Comparison of ENCODE assay signal across 16 cellular contexts in the genomic region with DNA sequence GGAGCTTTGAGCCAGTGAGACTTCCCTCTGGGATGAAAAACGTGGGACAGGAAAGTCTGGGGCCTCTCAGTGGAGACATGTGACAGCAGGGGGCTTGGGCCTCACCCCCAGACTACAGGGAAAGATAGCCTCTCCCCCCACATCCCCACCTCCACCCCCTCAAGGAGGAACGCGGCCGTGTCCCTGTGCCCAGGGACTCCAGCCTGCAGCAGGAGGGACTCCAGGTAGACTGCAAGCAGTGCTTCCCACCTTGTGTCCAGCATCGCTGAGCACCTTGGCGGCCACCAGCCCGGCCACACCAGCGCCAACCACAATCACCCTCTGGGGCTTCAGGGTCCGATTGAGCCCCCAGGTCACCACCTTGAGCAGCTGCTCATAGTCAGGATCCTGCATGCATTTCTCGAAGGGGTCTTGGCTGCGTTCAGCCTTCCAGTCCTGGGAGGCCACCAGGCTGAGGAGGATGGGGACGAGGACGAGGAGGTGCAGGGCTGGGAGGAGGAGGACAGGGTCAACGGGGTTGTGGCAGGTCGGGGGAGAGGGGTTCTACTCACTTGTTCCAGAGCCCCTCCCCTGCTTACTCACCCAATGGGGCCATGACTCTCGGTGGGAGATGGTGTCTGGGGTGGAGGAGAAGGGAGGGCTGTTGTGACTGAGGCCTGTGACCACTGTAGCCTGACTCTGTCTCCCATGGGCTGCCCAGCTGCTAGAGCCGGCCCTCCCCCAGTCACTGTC. TPM values are rescaled to one million over a fixed set of nuclear protein-coding genes. Genes with fewer than 3 reads are reported as not detected.
DNase-seq lines count a peak whose midpoint lies in the region; ATAC-seq and TF ChIP-seq lines count a peak whose summit lies in the region.
"Had no signal": no experiment of that assay in that cellular context is flagged by ENCODE, and none has a peak within 500 bp of the region (broad histone marks: within the 10 kb centered on the region; RNA-seq: fewer than 3 reads in every experiment).

No MANE protein-coding gene starts in this region.

- peak overlapping the region in 5 of 8 donors; percentile 39 to 83 (median 73) for H3K27ac ChIP-seq in spleen
- no peak overlapping the region for H3K27ac ChIP-seq in aorta (ENCODE audit: low read depth in 1 of 2, low read length in 2 of 2)

- H3K9me3 Mint-ChIP-seq in activated T-helper 2 cell treated with anti-CD3 and anti-CD28 coated beads, Interferon-gamma antibody, Interleukin-2, Interleukin-4, amounts not matched to agents 10 μg/mL and 5 μg/mL and 100 μg/mL, durations not matched to agents 14 hours and 24 hours and 36 hours: no peaks in the 10 kb centered on the region
- H3K9me3 Mint-ChIP-seq: activated naive CD4-positive, alpha-beta T cell treated with anti-CD3 and anti-CD28 coated beads, Interleukin-2, amount 50 U/mL, for 24 hours had no signal

- peak overlapping the region; percentile 98 for H3K27ac Mint-ChIP-seq in activated T-helper 2 cell treated with anti-CD3 and anti-CD28 coated beads, Interferon-gamma antibody, Interleukin-2, Interleukin-4, amounts not matched to agents 10 μg/mL and 5 μg/mL and 100 μg/mL, durations not matched to agents 14 hours and 24 hours and 36 hours

- H3K27me3 Mint-ChIP-seq in activated T-helper 2 cell treated with anti-CD3 and anti-CD28 coated beads, Interferon-gamma antibody, Interleukin-2, Interleukin-4, amounts not matched to agents 10 μg/mL and 5 μg/mL and 100 μg/mL, durations not matched to agents 14 hours and 24 hours and 36 hours (ENCODE audit: low read depth): no peaks in the 10 kb centered on the region
- H3K27me3 Mint-ChIP-seq: activated naive CD4-positive, alpha-beta T cell treated with anti-CD3 and anti-CD28 coated beads, Interleukin-2, amount 50 U/mL, for 24 hours had no signal

- H3K4me1 Mint-ChIP-seq in activated T-helper 2 cell treated with anti-CD3 and anti-CD28 coated beads, Interferon-gamma antibody, Interleukin-2, Interleukin-4, amounts not matched to agents 10 μg/mL and 5 μg/mL and 100 μg/mL, durations not matched to agents 14 hours and 24 hours and 36 hours (ENCODE audit: low read depth): peaks cover 30% of the 10 kb centered on the region

- ATAC-seq in aorta (ENCODE audit: low FRiP score): no peak
- no peak for ATAC-seq in GM21526 (IDR thresholded peaks at IDR 0.05; ENCODE audit: low FRiP score, unreplicated experiment)

- DNase-seq in activated effector memory CD4-positive, alpha-beta T cell treated with anti-CD3 and anti-CD28 coated beads, Interleukin-2, amount 50 U/mL, for 16 hours: peak; percentile 79
- DNase-seq in activated effector memory CD4-positive, alpha-beta T cell treated with Interleukin-2 at 50 U/mL for 16 hours: no peak
- DNase-seq in activated T-helper 2 cell treated with anti-CD3 and anti-CD28 coated beads, Interferon-gamma antibody, Interleukin-2, Interleukin-4, amounts not matched to agents 10 μg/mL and 5 μg/mL and 100 μg/mL, durations not matched to agents 14 hours and 24 hours and 36 hours (ENCODE audit: low spot score): no peak
- DNase-seq in spleen (no peak), DMS53 treated with DMSO at 0.1 percent for 48 hours (lab: John Stamatoyannopoulos, UW; ENCODE audit: unreplicated experiment) (no peak), aorta (no peak)
- DNase-seq: cerebellar nuclear complex, Karpas-422, NCI-H187 treated with DMSO at 0.1 percent for 48 hours, NCI-H69, occipital lobe, SHP77 treated with DMSO at 0.1 percent for 48 hours had no signal

- H3K27me3 ChIP-seq in spleen (replicated peaks in 1 of 7) (peaks cover 0 to 3% (median 0%) of the 10 kb centered on the region in 7 donors), aorta (ENCODE audit: control insufficient read depth in 1 of 2, insufficient read depth in 2 of 2, low read length in 1 of 2) (no peaks in the 10 kb centered on the region)

- no peak for TF ChIP-seq CTCF in spleen (IDR thresholded peaks at IDR 0.05 in 8 of 11, conservative IDR thresholded peaks at IDR 0.05 in 3 of 11)

- H3K36me3 ChIP-seq in spleen (no peaks in the 10 kb centered on the region), aorta (ENCODE audit: control insufficient read depth in 1 of 2, insufficient read depth in 2 of 2, low read length in 1 of 2) (no peaks in the 10 kb centered on the region)

- TF ChIP-seq POLR2A in GM19193 (IDR thresholded peaks at IDR 0.05; ENCODE audit: extremely low read depth, insufficient read depth, insufficient read length) (peak; percentile 44), spleen (IDR thresholded peaks at IDR 0.05) (no peak)

- H3K9me3 ChIP-seq in spleen (no peaks in the 10 kb centered on the region), aorta (ENCODE audit: control insufficient read depth, low read length) (no peaks in the 10 kb centered on the region)

- peaks cover 6% of the 10 kb centered on the region for H3K36me3 Mint-ChIP-seq in activated T-helper 2 cell treated with anti-CD3 and anti-CD28 coated beads, Interferon-gamma antibody, Interleukin-2, Interleukin-4, amounts not matched to agents 10 μg/mL and 5 μg/mL and 100 μg/mL, durations not matched to agents 14 hours and 24 hours and 36 hours (ENCODE audit: low read depth)
- H3K36me3 Mint-ChIP-seq: activated naive CD4-positive, alpha-beta T cell treated with anti-CD3 and anti-CD28 coated beads, Interleukin-2, amount 50 U/mL, for 24 hours had no signal

- H3K4me1 ChIP-seq in spleen: peaks cover 20 to 54% (median 38%) of the 10 kb centered on the region in 6 donors
- no peaks in the 10 kb centered on the region for H3K4me1 ChIP-seq in aorta (ENCODE audit: control insufficient read depth in 1 of 2, insufficient read depth in 2 of 2, low read length in 2 of 2)

- H3K4me3 Mint-ChIP-seq in activated T-helper 2 cell treated with anti-CD3 and anti-CD28 coated beads, Interferon-gamma antibody, Interleukin-2, Interleukin-4, amounts not matched to agents 10 μg/mL and 5 μg/mL and 100 μg/mL, durations not matched to agents 14 hours and 24 hours and 36 hours (ENCODE audit: low read depth): peak overlapping the region; percentile 73

- 56 to 74% (median 70%) methylated on average over 11 to 17 of the region's 17 CpGs for WGBS in spleen, 5 donors
- 76 to 77% methylated on average over 16 to 17 of the region's 17 CpGs for WGBS in aorta, 2 donors

- H3K4me3 ChIP-seq in spleen (no peak overlapping the region), aorta (ENCODE audit: low read length in 2 of 2) (no peak overlapping the region)
- H3K4me3 ChIP-seq: lung had no signal

- intact Hi-C loops in activated T-helper 2 cell treated with anti-CD3 and anti-CD28 coated beads, Interferon-gamma antibody, Interleukin-2, Interleukin-4, amounts not matched to agents 10 μg/mL and 5 μg/mL and 100 μg/mL, durations not matched to agents 14 hours and 24 hours and 36 hours (cut with micrococcal nuclease): loop anchor here (2.0 kb wide), 2 partner anchors 15 to 33 kb away; a partner anchor contains a TSS
- intact Hi-C loops in spleen (cut with DNase I; ENCODE audit: low total_unique reads) (no loop called here), aorta (cut with DNase I) (no loop called here)

RNA-seq across cellular contexts. Expression of a gene that starts 1.0 kb away (rescaled TPM):
- total RNA-seq in activated T-helper 2 cell treated with anti-CD3 and anti-CD28 coated beads, Interferon-gamma antibody, Interleukin-2, Interleukin-4, amounts not matched to agents 10 μg/mL and 5 μg/mL and 100 μg/mL, durations not matched to agents 14 hours and 24 hours and 36 hours: 42.3 and 42.4 TPM in 2 replicates
- total RNA-seq in spleen (10 to 100 TPM in 1 of 7 donors, 1 to 10 TPM in 6; 1.1 to 20.2 (median 2.8) TPM), aorta (1 to 10 TPM in 1 of 2 donors, under 1 TPM in 1; 0.84 to 7.2 TPM)
- polyA plus RNA-seq in spleen (1 to 10 TPM; 3.9 to 9.3 (median 6.4) TPM), aorta (under 1 TPM in 1 of 2 donors, not detected in 1; 0.50 TPM)
- total RNA-seq: occipital lobe had no signal

RNA-seq across cellular contexts. Expression of a gene that starts 18.2 kb away (rescaled TPM):
- total RNA-seq in activated T-helper 2 cell treated with anti-CD3 and anti-CD28 coated beads, Interferon-gamma antibody, Interleukin-2, Interleukin-4, amounts not matched to agents 10 μg/mL and 5 μg/mL and 100 μg/mL, durations not matched to agents 14 hours and 24 hours and 36 hours: 40.0 and 42.3 TPM in 2 replicates
- 10 to 100 TPM; 26.8 to 53.5 (median 38.2) TPM for total RNA-seq in spleen
- polyA plus RNA-seq in spleen: 10 to 100 TPM; 20.8 to 39.8 (median 34.9) TPM
- total RNA-seq in aorta: 10 to 100 TPM; 41.1 to 52.4 TPM
- 100 to 1,000 TPM in 1 of 2 donors, 10 to 100 TPM in 1; 22.7 to 102 TPM for polyA plus RNA-seq in aorta

RNA-seq across cellular contexts. Expression of a gene that starts 18.6 kb away (rescaled TPM):
- total RNA-seq in activated T-helper 2 cell treated with anti-CD3 and anti-CD28 coated beads, Interferon-gamma antibody, Interleukin-2, Interleukin-4, amounts not matched to agents 10 μg/mL and 5 μg/mL and 100 μg/mL, durations not matched to agents 14 hours and 24 hours and 36 hours: 26.6 and 29.7 TPM in 2 replicates
- total RNA-seq in spleen: 10 to 100 TPM in 6 of 7 donors, 1 to 10 TPM in 1; 8.7 to 27.8 (median 20.1) TPM
- 10 to 100 TPM; 11.6 to 24.8 (median 13.9) TPM for polyA plus RNA-seq in spleen
- 10 to 100 TPM; 27.5 to 27.8 TPM for total RNA-seq in aorta
- 10 to 100 TPM; 24.4 to 44.6 TPM for polyA plus RNA-seq in aorta

RNA-seq across cellular contexts. Expression of a gene that starts 28.4 kb away (rescaled TPM):
- total RNA-seq in activated T-helper 2 cell treated with anti-CD3 and anti-CD28 coated beads, Interferon-gamma antibody, Interleukin-2, Interleukin-4, amounts not matched to agents 10 μg/mL and 5 μg/mL and 100 μg/mL, durations not matched to agents 14 hours and 24 hours and 36 hours: 111 and 117 TPM in 2 replicates
- total RNA-seq in spleen (100 to 1,000 TPM in 5 of 7 donors, 10 to 100 TPM in 2; 80.9 to 203 (median 111) TPM), aorta (10 to 100 TPM; 65.2 to 76.5 TPM)
- polyA plus RNA-seq in spleen (100 to 1,000 TPM in 1 of 3 donors, 10 to 100 TPM in 2; 36.6 to 135 (median 66.2) TPM), aorta (10 to 100 TPM; 23.7 to 93.0 TPM)

RNA-seq across cellular contexts. Expression of a gene that starts 33.3 kb away (rescaled TPM):
- total RNA-seq in activated T-helper 2 cell treated with anti-CD3 and anti-CD28 coated beads, Interferon-gamma antibody, Interleukin-2, Interleukin-4, amounts not matched to agents 10 μg/mL and 5 μg/mL and 100 μg/mL, durations not matched to agents 14 hours and 24 hours and 36 hours: 26.0 and 28.3 TPM in 2 replicates
- total RNA-seq in spleen (10 to 100 TPM; 10.2 to 45.8 (median 22.8) TPM), aorta (10 to 100 TPM; 13.8 to 43.3 TPM)
- polyA plus RNA-seq in spleen (10 to 100 TPM; 14.6 to 36.6 (median 16.8) TPM), aorta (10 to 100 TPM; 11.6 to 24.0 TPM)

Comparison
In these comparisons a context has a peak if more than half of its experiments do, and no peak if none do; other contexts are left out.
1. H3K27ac ChIP-seq: peak in spleen (5 of 8); none in aorta (0 of 2).